Comparison of ENCODE assay signal across 1 cellular context in the genomic region with DNA sequence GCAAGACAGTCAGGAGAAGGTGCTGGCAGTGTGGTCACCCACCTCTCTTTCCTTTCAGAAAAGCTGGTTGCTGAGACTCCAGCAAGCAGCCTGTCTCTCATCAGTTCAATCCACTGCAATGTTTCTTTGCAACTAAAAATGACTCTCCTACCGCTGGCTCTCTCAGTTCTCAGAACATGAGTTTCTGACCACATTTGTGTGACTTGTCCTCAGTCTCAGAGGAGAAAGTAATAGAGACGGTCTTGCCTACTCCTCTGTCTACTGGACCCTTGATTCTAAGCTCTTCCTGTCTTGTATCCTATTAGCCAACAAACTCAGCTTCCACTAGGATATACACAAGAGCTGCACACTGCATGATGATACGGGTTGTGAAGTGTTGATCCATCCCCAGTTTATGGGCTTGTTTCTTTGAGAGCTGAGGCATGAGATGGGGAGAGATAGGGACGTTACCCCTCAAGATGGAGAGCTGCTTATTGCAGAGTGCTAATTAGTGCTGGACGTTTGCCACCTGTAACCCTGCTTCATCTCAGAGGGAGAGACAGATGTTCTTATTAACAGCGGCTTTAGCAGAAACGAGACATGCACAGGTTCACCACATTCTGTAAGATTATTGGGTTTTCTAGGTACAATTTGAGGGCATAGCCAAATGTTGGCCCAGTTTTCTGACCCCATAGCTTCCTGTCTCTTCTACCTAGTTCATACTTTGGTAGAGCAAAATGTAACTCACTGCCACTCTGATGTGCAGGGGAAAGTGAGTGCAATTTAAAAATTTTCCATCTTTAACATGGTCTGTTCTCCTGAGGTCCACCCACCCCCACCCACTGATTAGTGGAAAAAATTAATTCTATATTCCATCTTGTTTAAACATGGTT.
TF ChIP-seq lines count a peak whose summit lies in the region.

No MANE protein-coding gene starts in this region.

TF ChIP-seq in GM23338, 12 proteins besides CTCF, POLR2A, EP300 and RAD21 (continued from another document):
- TF ChIP-seq, protein P1, sequence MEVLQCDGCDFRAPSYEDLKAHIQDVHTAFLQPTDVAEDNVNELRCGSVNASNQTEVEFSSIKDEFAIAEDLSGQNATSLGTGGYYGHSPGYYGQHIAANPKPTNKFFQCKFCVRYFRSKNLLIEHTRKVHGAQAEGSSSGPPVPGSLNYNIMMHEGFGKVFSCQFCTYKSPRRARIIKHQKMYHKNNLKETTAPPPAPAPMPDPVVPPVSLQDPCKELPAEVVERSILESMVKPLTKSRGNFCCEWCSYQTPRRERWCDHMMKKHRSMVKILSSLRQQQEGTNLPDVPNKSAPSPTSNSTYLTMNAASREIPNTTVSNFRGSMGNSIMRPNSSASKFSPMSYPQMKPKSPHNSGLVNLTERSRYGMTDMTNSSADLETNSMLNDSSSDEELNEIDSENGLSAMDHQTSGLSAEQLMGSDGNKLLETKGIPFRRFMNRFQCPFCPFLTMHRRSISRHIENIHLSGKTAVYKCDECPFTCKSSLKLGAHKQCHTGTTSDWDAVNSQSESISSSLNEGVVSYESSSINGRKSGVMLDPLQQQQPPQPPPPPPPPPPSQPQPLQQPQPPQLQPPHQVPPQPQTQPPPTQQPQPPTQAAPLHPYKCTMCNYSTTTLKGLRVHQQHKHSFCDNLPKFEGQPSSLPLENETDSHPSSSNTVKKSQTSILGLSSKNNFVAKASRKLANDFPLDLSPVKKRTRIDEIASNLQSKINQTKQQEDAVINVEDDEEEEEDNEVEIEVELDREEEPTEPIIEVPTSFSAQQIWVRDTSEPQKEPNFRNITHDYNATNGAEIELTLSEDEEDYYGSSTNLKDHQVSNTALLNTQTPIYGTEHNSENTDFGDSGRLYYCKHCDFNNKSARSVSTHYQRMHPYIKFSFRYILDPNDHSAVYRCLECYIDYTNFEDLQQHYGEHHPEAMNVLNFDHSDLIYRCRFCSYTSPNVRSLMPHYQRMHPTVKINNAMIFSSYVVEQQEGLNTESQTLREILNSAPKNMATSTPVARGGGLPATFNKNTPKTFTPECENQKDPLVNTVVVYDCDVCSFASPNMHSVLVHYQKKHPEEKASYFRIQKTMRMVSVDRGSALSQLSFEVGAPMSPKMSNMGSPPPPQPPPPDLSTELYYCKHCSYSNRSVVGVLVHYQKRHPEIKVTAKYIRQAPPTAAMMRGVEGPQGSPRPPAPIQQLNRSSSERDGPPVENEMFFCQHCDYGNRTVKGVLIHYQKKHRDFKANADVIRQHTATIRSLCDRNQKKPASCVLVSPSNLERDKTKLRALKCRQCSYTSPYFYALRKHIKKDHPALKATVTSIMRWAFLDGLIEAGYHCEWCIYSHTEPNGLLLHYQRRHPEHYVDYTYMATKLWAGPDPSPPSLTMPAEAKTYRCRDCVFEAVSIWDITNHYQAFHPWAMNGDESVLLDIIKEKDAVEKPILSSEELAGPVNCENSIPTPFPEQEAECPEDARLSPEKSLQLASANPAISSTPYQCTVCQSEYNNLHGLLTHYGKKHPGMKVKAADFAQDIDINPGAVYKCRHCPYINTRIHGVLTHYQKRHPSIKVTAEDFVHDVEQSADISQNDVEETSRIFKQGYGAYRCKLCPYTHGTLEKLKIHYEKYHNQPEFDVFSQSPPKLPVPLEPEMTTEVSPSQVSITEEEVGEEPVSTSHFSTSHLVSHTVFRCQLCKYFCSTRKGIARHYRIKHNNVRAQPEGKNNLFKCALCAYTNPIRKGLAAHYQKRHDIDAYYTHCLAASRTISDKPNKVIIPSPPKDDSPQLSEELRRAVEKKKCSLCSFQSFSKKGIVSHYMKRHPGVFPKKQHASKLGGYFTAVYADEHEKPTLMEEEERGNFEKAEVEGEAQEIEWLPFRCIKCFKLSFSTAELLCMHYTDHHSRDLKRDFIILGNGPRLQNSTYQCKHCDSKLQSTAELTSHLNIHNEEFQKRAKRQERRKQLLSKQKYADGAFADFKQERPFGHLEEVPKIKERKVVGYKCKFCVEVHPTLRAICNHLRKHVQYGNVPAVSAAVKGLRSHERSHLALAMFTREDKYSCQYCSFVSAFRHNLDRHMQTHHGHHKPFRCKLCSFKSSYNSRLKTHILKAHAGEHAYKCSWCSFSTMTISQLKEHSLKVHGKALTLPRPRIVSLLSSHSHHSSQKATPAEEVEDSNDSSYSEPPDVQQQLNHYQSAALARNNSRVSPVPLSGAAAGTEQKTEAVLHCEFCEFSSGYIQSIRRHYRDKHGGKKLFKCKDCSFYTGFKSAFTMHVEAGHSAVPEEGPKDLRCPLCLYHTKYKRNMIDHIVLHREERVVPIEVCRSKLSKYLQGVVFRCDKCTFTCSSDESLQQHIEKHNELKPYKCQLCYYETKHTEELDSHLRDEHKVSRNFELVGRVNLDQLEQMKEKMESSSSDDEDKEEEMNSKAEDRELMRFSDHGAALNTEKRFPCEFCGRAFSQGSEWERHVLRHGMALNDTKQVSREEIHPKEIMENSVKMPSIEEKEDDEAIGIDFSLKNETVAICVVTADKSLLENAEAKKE (CRISPR knock-in tag; IDR thresholded peaks at IDR 0.05): no peak
- TF ChIP-seq EZH2phosphoT487 (IDR thresholded peaks at IDR 0.05; ENCODE audit: unreplicated experiment) (no peak), STAT1 (IDR thresholded peaks at IDR 0.05; ENCODE audit: unreplicated experiment) (no peak), ZNF114 (CRISPR knock-in tag; IDR thresholded peaks at IDR 0.05) (no peak)
